9 cellular contexts compared by ENCODE assay signal in the genomic region with DNA sequence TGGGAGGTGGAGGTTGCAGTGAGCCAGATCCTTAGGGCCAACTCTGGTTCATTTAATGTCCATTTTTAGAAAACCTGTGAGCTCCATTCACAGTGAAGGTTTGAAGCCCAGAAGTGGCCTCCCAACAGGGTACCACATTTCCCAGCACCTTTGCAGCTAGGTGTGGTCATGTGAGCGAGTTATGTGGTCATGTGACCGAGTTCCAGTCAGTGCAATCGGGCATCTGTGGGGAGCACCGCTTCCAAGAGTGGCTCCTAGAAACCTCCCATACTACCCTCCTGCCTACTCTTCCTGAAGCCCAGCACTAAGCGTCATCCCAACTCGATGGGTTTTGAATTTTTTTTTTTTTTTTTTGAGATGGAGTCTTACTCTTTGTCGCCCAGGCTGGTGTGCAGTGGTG. TPM values are rescaled to one million over a fixed set of nuclear protein-coding genes. Genes with fewer than 3 reads are reported as not detected.
DNase-seq lines count a peak whose midpoint lies in the region; ATAC-seq and TF ChIP-seq lines count a peak whose summit lies in the region.
"Had no signal": no experiment of that assay in that cellular context is flagged by ENCODE, and none has a peak within 500 bp of the region (broad histone marks: within the 10 kb centered on the region; RNA-seq: fewer than 3 reads in every experiment).

No MANE protein-coding gene starts in this region.

- H3K9ac ChIP-seq in GM23248, result 0 out of 2 replicates have a peak overlapping the region, but pooled peaks have one; percentile 81

- no peaks in the 10 kb centered on the region for H3K9me2 ChIP-seq in GM23248 (ENCODE audit: insufficient read depth)

- no peak overlapping the region for H3K4me3 ChIP-seq in GM23248
- no peak overlapping the region for H3K4me3 ChIP-seq in psoas muscle

- DNase-seq in GM23248, result no peak
- peak; percentile 80 for DNase-seq in NCI-H2227 (lab: John Stamatoyannopoulos, UW; ENCODE audit: unreplicated experiment)
- DNase-seq in psoas muscle, result no peak
- DNase-seq in NCI-H2081 treated with DMSO at 0.1 percent for 48 hours (lab: John Stamatoyannopoulos, UW), result no peak
- no peak for DNase-seq in NCI-H510A treated with DMSO at 0.1 percent for 48 hours (lab: John Stamatoyannopoulos, UW)
- DNase-seq in ecto neural progenitor cell (ENCODE audit: low spot score), result no peak
- DNase-seq in GOT3 (lab: John Stamatoyannopoulos, UW), result no peak
- DNase-seq: activated CD8-positive, alpha-beta memory T cell treated with anti-CD3 and anti-CD28 coated beads for 24 hours had no signal

- H3K4me1 ChIP-seq in GM23248 (ENCODE audit: insufficient read depth), result peaks cover 10% of the 10 kb centered on the region
- peaks cover 38% of the 10 kb centered on the region for H3K4me1 ChIP-seq in psoas muscle

- no peak for ATAC-seq in psoas muscle

- peaks cover 9% of the 10 kb centered on the region for H3K27me3 Mint-ChIP-seq in dendritic cell treated with granulocyte-macrophage colony-stimulating factor and Interleukin-4, amounts not matched to agents 40 ng/mL and 50 ng/mL, for 4 days

- H3K9me3 ChIP-seq in GM23248 (ENCODE audit: low read depth) (no peaks in the 10 kb centered on the region), psoas muscle (no peaks in the 10 kb centered on the region)

- H3K4me1 Mint-ChIP-seq in dendritic cell treated with granulocyte-macrophage colony-stimulating factor and Interleukin-4, amounts not matched to agents 40 ng/mL and 50 ng/mL, for 4 days (ENCODE audit: low read depth), result peaks cover 26% of the 10 kb centered on the region

- peaks cover 20% of the 10 kb centered on the region for H3K36me3 Mint-ChIP-seq in dendritic cell treated with granulocyte-macrophage colony-stimulating factor and Interleukin-4, amounts not matched to agents 40 ng/mL and 50 ng/mL, for 4 days (ENCODE audit: low read depth)

- peak overlapping the region; percentile 80 for H3K27ac ChIP-seq in GM23248
- H3K27ac ChIP-seq in psoas muscle, result peak overlapping the region; percentile 94

- H3K4me2 ChIP-seq in GM23248 (ENCODE audit: unreplicated experiment), result peak overlapping the region; percentile 97

- H3K27me3 ChIP-seq in GM23248 (replicated peaks; ENCODE audit: insufficient read depth), result no peaks in the 10 kb centered on the region
- no peaks in the 10 kb centered on the region for H3K27me3 ChIP-seq in psoas muscle (ENCODE audit: insufficient read depth in 3 of 3, low read length in 2 of 3)

- H3K9me3 Mint-ChIP-seq in dendritic cell treated with granulocyte-macrophage colony-stimulating factor and Interleukin-4, amounts not matched to agents 40 ng/mL and 50 ng/mL, for 4 days, result no peaks in the 10 kb centered on the region

- no peaks in the 10 kb centered on the region for H4K20me1 ChIP-seq in GM23248 (ENCODE audit: insufficient read depth)

- in situ Hi-C loops in GM23248 (cut with MboI), result no loop called here

- H3K27ac Mint-ChIP-seq in dendritic cell treated with granulocyte-macrophage colony-stimulating factor and Interleukin-4, amounts not matched to agents 40 ng/mL and 50 ng/mL, for 4 days, result peak overlapping the region; percentile 88

- WGBS in GM23248 (ENCODE audit: low coverage in 1 of 2, low lambda C conversion rate in 2 of 2, missing lambda C conversion rate in 2 of 2), 2 experiments, result 63 to 68% methylated on average over 7 of the region's 7 CpGs
- 44 to 58% (median 56%) methylated on average over 7 of the region's 7 CpGs for WGBS in psoas muscle, 3 donors

- intact Hi-C loops in dendritic cell treated with granulocyte-macrophage colony-stimulating factor and Interleukin-4, amounts not matched to agents 40 ng/mL and 50 ng/mL, for 4 days (cut with micrococcal nuclease), result loop anchor here (2.0 kb wide), 1 partner anchor 34 kb away; no protein-coding TSS in a partner anchor
- intact Hi-C loops in psoas muscle (cut with DNase I), result loop anchor here in 1 of 2 donors (10.0 kb wide), 1 partner anchor 144 kb away; a partner anchor contains a TSS

- H3K4me3 Mint-ChIP-seq in dendritic cell treated with granulocyte-macrophage colony-stimulating factor and Interleukin-4, amounts not matched to agents 40 ng/mL and 50 ng/mL, for 4 days, result no peak overlapping the region

- TF ChIP-seq CTCF in psoas muscle (IDR thresholded peaks at IDR 0.05), result no peak

- H3K36me3 ChIP-seq in GM23248 (ENCODE audit: low read depth), result no peaks in the 10 kb centered on the region
- H3K36me3 ChIP-seq in psoas muscle (ENCODE audit: insufficient read depth in 1 of 2, low read depth in 1 of 2), result peaks cover 0 to 1% of the 10 kb centered on the region in 2 donors

- H2AFZ ChIP-seq in GM23248, result peak overlapping the region; percentile 95; the same call in 1 of the 2 replicates

- no peaks in the 10 kb centered on the region for H3K79me2 ChIP-seq in GM23248 (ENCODE audit: insufficient read depth)

- H3F3A ChIP-seq in GM23248 (ENCODE audit: insufficient read depth), result peaks cover 11% of the 10 kb centered on the region

RNA-seq across cellular contexts. Expression of a gene that starts 0.7 kb away (rescaled TPM):
- 0.63 and 0.76 TPM in 2 replicates for total RNA-seq in GM23248 (2014; rRNA removed; shearing (Covaris generic))
- polyA plus RNA-seq in GM23248 (2016; fragmentation: Nextera tagmentation; extraction: Ambion mirVana) (1.8 and 1.9 TPM in 2 replicates), psoas muscle (10 to 100 TPM; 11.8 to 23.9 (median 21.9) TPM)
- 100 to 1,000 TPM in 1 of 4 donors, 10 to 100 TPM in 3; 34.2 to 114 (median 70.8) TPM for total RNA-seq in psoas muscle

RNA-seq across cellular contexts. Expression of a gene that starts 58.9 kb away (rescaled TPM):
- total RNA-seq in GM23248 (2014; rRNA removed; shearing (Covaris generic)), result 9.3 and 10.6 TPM in 2 replicates
- polyA plus RNA-seq in GM23248 (2016; fragmentation: Nextera tagmentation; extraction: Ambion mirVana) (14.5 and 17.9 TPM in 2 replicates), psoas muscle (1 to 10 TPM; 3.3 to 5.2 (median 3.4) TPM)
- 1 to 10 TPM; 2.6 to 4.9 (median 3.1) TPM for total RNA-seq in psoas muscle

RNA-seq across cellular contexts. Expression of a gene that starts 59.2 kb away (rescaled TPM):
- 4.3 and 6.6 TPM in 2 replicates for total RNA-seq in GM23248 (2014; rRNA removed; shearing (Covaris generic))
- polyA plus RNA-seq in GM23248 (2016; fragmentation: Nextera tagmentation; extraction: Ambion mirVana), result 0.88 and 1.2 TPM in 2 replicates
- total RNA-seq in psoas muscle, result 1 to 10 TPM; 4.3 to 8.0 (median 5.7) TPM
- 10 to 100 TPM in 1 of 3 donors, 1 to 10 TPM in 2; 3.0 to 10.5 (median 4.7) TPM for polyA plus RNA-seq in psoas muscle

Comparison
In these comparisons a context has a peak if more than half of its experiments do, and no peak if none do; other contexts are left out.
1. RNA of a gene that starts 0.7 kb away (total RNA-seq): 34.2 to 114 TPM in psoas muscle; 0.63 to 0.76 TPM in GM23248; every median in the first group is over 10 times any median in the second.